8 cellular contexts compared by ENCODE assay signal in the genomic region with DNA sequence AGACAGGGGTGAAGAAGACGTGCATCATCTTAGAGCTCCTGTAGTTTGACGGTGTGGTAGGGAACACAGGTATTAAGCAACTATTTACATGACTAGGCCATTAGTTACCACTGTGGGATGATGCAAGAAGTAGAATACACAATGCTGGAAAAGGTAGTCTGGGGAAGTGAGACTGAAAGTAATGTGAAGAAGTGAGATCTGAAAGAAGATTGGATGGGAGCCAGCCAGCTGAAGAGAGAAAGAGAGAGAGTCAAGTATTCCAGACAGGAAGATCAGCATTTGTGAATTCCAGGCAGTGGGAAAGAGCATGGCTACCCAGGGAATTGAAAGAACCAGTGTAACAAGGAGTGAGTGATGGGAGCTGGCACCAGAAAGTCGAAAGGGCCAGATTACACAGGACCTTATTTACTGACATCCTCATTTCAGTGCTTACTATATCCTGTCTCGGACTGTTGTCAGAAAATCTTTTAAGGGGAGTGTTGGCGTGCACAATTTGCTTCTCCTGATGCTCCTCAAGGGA. TPM values are rescaled to one million over a fixed set of nuclear protein-coding genes. Genes with fewer than 3 reads are reported as not detected.
DNase-seq lines count a peak whose midpoint lies in the region; ATAC-seq and TF ChIP-seq lines count a peak whose summit lies in the region.

No MANE protein-coding gene starts in this region.

- no peak overlapping the region for H3K27ac Mint-ChIP-seq in activated CD4-positive, alpha-beta T cell treated with anti-CD3 and anti-CD28 coated beads for 36 hours
- H3K27ac Mint-ChIP-seq in WTC11: no peak overlapping the region

- peaks cover 15 to 82% of the 10 kb centered on the region in 2 donors for H3K4me1 ChIP-seq in left lung

- peaks cover 12% of the 10 kb centered on the region for H3K4me1 Mint-ChIP-seq in activated CD4-positive, alpha-beta T cell treated with anti-CD3 and anti-CD28 coated beads for 36 hours
- peaks cover 9% of the 10 kb centered on the region for H3K4me1 Mint-ChIP-seq in WTC11

- no peak for TF ChIP-seq CTCF in WTC11 (IDR thresholded peaks at IDR 0.05)
- no peak for TF ChIP-seq CTCF in left lung (IDR thresholded peaks at IDR 0.05)

- POLR2A ChIA-PET in activated CD4-positive, alpha-beta T cell treated with anti-CD3 and anti-CD28 coated beads for 36 hours (lab: Charles Lee): interaction anchor here (0.6 kb wide), 1 partner anchor 40 kb away, joined by 5 read pairs; no protein-coding TSS in a partner anchor
- POLR2A ChIA-PET in WTC11 (lab: Charles Lee): interaction anchor here (1.4 kb wide), 1 partner anchor 12 kb away, joined by 3 read pairs; the partner anchor contains the start of gene ITPRIP

- DNase-seq in activated CD4-positive, alpha-beta T cell treated with anti-CD3 and anti-CD28 coated beads for 36 hours: peak; percentile 12
- no peak for DNase-seq in activated CD4-positive, alpha-beta T cell treated with anti-CD3 and anti-CD28 coated beads, Interleukin-2, amount 50 U/mL, for 1 hour
- DNase-seq in WTC11 (ENCODE audit: low spot score) (no peak), left lung (no peak), cortex of kidney (lab: John Stamatoyannopoulos, UW) (no peak), MG63 (no peak), HuH-7 (ENCODE audit: low spot score) (no peak)

- H3K27ac ChIP-seq in left lung: peak overlapping the region; percentile 56 to 96

- no peaks in the 10 kb centered on the region for H3K9me3 ChIP-seq in left lung
- no peaks in the 10 kb centered on the region for H3K9me3 ChIP-seq in MG63

- no peak overlapping the region for H3K4me3 Mint-ChIP-seq in activated CD4-positive, alpha-beta T cell treated with anti-CD3 and anti-CD28 coated beads for 36 hours
- H3K4me3 Mint-ChIP-seq in WTC11: no peak overlapping the region

- H3K27me3 Mint-ChIP-seq in activated CD4-positive, alpha-beta T cell treated with anti-CD3 and anti-CD28 coated beads for 36 hours: no peaks in the 10 kb centered on the region
- H3K27me3 Mint-ChIP-seq in WTC11 (ENCODE audit: low read depth): peaks cover 10% of the 10 kb centered on the region

- intact Hi-C loops in activated CD4-positive, alpha-beta T cell treated with anti-CD3 and anti-CD28 coated beads for 36 hours (cut with DNase I, micrococcal nuclease): loop anchor here (1.0 to 5.0 kb wide), 6 partner anchors 11 to 432 kb away; partner anchors contain the start of genes ITPRIP (in 1 of the 2), SFR1 (in 1 of the 2) and STN1 (in 1 of the 2)
- intact Hi-C loops in left lung (cut with DNase I): loop anchor here in 1 of 2 donors (5.0 kb wide), 1 partner anchor 52 kb away; no protein-coding TSS in a partner anchor

- CTCF ChIA-PET in activated CD4-positive, alpha-beta T cell treated with anti-CD3 and anti-CD28 coated beads for 36 hours (lab: Charles Lee): interaction anchor here (0.7 to 7.4 kb wide), 11 partner anchors 8 to 89 kb away, joined by 3 to 109 read pairs (median 7); partner anchors contain the start of gene ITPRIP
- CTCF ChIA-PET in WTC11 (lab: Charles Lee): interaction anchor here (1.1 to 3.3 kb wide), 6 partner anchors 11 to 75 kb away, joined by 3 to 40 read pairs (median 12); partner anchors contain the start of gene ITPRIP

- ATAC-seq in activated CD4-positive, alpha-beta T cell treated with anti-CD3 and anti-CD28 coated beads for 36 hours: no peak
- peak; percentile 66 for ATAC-seq in HG03378 (IDR thresholded peaks at IDR 0.05; ENCODE audit: unreplicated experiment)
- peak; percentile 15 for ATAC-seq in WTC11
- peak; percentile 59 for ATAC-seq in left lung

- H3K9me3 Mint-ChIP-seq in activated CD4-positive, alpha-beta T cell treated with anti-CD3 and anti-CD28 coated beads for 36 hours (ENCODE audit: low read depth): peaks cover 4% of the 10 kb centered on the region
- H3K9me3 Mint-ChIP-seq in WTC11: no peaks in the 10 kb centered on the region

- H3K4me3 ChIP-seq in left lung: no peak overlapping the region
- no peak overlapping the region for H3K4me3 ChIP-seq in MG63

- H3K36me3 ChIP-seq in left lung (no peaks in the 10 kb centered on the region), MG63 (no peaks in the 10 kb centered on the region)

- H3K27me3 ChIP-seq in left lung (no peaks in the 10 kb centered on the region), MG63 (no peaks in the 10 kb centered on the region)

- H3K36me3 Mint-ChIP-seq in activated CD4-positive, alpha-beta T cell treated with anti-CD3 and anti-CD28 coated beads for 36 hours (ENCODE audit: low read depth): no peaks in the 10 kb centered on the region
- no peaks in the 10 kb centered on the region for H3K36me3 Mint-ChIP-seq in WTC11

TF ChIP-seq in WTC11, 78 proteins besides CTCF, POLR2A, EP300 and RAD21:
- TF ChIP-seq NR3C1 (CRISPR knock-in tag; conservative IDR thresholded peaks at IDR 0.05; ENCODE audit: low read depth) (no peak), ZNF219 (CRISPR knock-in tag; IDR thresholded peaks at IDR 0.05; ENCODE audit: borderline replicate concordance) (no peak), TEAD1 (CRISPR knock-in tag; IDR thresholded peaks at IDR 0.05) (0 out of 2 replicates have a peak, but pooled peaks have one; percentile 34), ZNF317 (CRISPR knock-in tag; IDR thresholded peaks at IDR 0.05; ENCODE audit: borderline replicate concordance, low read depth) (no peak), TEAD4 (CRISPR knock-in tag; IDR thresholded peaks at IDR 0.05) (no peak), GABPB1 (CRISPR knock-in tag; IDR thresholded peaks at IDR 0.05) (peak; percentile 98)

RNA-seq across cellular contexts. Expression of gene CFAP58, which starts 4.0 kb away (rescaled TPM):
- under 1 TPM; 0.60 to 0.64 TPM for total RNA-seq in activated CD4-positive, alpha-beta T cell treated with anti-CD3 and anti-CD28 coated beads for 36 hours
- total RNA-seq in WTC11 (2021): 0.92 to 1.1 TPM (median 1.0 TPM) in 3 replicates
- total RNA-seq in left lung: under 1 TPM; 0.29 to 0.79 TPM
- 0.05 and 0.20 TPM in 2 replicates for total RNA-seq in MG63 (2014; rRNA removed; shearing (Covaris generic); ENCODE audit: low replicate concordance)

RNA-seq across cellular contexts. Expression of gene ITPRIP, which starts 11.4 kb away (rescaled TPM):
- 10 to 100 TPM; 20.3 to 21.6 TPM for total RNA-seq in activated CD4-positive, alpha-beta T cell treated with anti-CD3 and anti-CD28 coated beads for 36 hours
- total RNA-seq in WTC11 (2021) (13.0 to 16.8 TPM (median 13.4 TPM) in 3 replicates), left lung (10 to 100 TPM; 27.7 to 29.2 TPM)
- 5.6 and 15.5 TPM in 2 replicates for total RNA-seq in MG63 (2014; rRNA removed; shearing (Covaris generic); ENCODE audit: low replicate concordance)
